ENCODE assay signal across 15 cellular contexts in the genomic region with DNA sequence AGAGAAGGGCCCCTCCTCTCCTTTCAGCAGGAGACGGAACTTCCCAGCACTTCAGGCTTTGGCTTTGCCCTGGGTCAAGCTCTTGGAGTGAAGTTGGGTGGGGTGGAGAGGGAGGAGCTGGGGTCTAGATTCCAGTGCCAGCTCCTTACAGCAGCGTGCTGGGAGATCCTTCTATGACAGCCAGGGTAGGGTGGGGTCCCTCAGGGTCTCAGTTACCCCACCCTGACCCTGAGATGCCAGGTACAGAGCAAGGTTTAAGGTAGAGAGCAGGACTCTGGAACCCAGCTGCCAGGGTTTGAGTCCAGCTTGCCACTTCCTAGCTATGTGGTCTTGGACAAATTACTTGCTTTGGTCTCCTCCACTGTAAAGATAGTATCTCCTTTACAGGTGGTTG.
DNase-seq lines count a peak whose midpoint lies in the region; ATAC-seq and TF ChIP-seq lines count a peak whose summit lies in the region.
"Had no signal": no experiment of that assay in that cellular context is flagged by ENCODE, and none has a peak within 500 bp of the region (broad histone marks: within the 10 kb centered on the region; RNA-seq: fewer than 3 reads in every experiment).

No MANE protein-coding gene starts in this region.

- intact Hi-C loops in left lung (cut with DNase I): no loop called here

- H3K27me3 ChIP-seq in H7 (ENCODE audit: control insufficient read depth, insufficient read depth, low read length) (no peaks in the 10 kb centered on the region), left lung (no peaks in the 10 kb centered on the region)
- H3K27me3 ChIP-seq: BLaER1 had no signal

- H3K27ac ChIP-seq in left lung: no peak overlapping the region
- H3K27ac ChIP-seq: BLaER1, GM23248, HL-60 had no signal

- H3K9me3 ChIP-seq in left lung: no peaks in the 10 kb centered on the region
- H3K9me3 ChIP-seq: BLaER1 had no signal

- no peak for TF ChIP-seq CTCF in left lung (IDR thresholded peaks at IDR 0.05)
- no peak for TF ChIP-seq CTCF in omental fat pad (IDR thresholded peaks at IDR 0.05)

- ATAC-seq in left lung (peak; percentile 21), omental fat pad (ENCODE audit: low FRiP score) (peak; percentile 31), GM18517 (IDR thresholded peaks at IDR 0.05; ENCODE audit: unreplicated experiment) (no peak)

- H3K4me1 ChIP-seq in left lung: no peaks in the 10 kb centered on the region
- H3K4me1 ChIP-seq: BLaER1 had no signal

- peaks cover 1% of the 10 kb centered on the region; the same call in 1 of the 2 replicates for H3K36me3 ChIP-seq in H7 (replicated peaks; ENCODE audit: control insufficient read depth, insufficient read depth, low read length)
- peaks cover 0 to 67% of the 10 kb centered on the region in 2 donors for H3K36me3 ChIP-seq in left lung
- H3K36me3 ChIP-seq: BLaER1 had no signal

- DNase-seq in activated CD8-positive, alpha-beta memory T cell treated with anti-CD3 and anti-CD28 coated beads, Interleukin-2, amount 50 U/mL, for 48 hours: peak; percentile 22
- no peak for DNase-seq in activated CD8-positive, alpha-beta memory T cell treated with anti-CD3 and anti-CD28 coated beads for 24 hours
- DNase-seq in H7: peak; percentile 21
- no peak for DNase-seq in left lung
- no peak for DNase-seq in omental fat pad (ENCODE audit: low spot score)
- DNase-seq in cerebellum (ENCODE audit: low spot score): no peak
- DNase-seq in activated naive CD4-positive, alpha-beta T cell treated with Interleukin-2 at 50 U/mL for 16 hours: no peak
- DNase-seq: AML-193; CD4-positive, CD25-positive, alpha-beta regulatory T cell; DMS53; GF-D8; GM23248 had no signal

- no peak overlapping the region for H3K4me3 ChIP-seq in H7 (ENCODE audit: insufficient read depth, low read depth, low read length)
- no peak overlapping the region for H3K4me3 ChIP-seq in left lung
- H3K4me3 ChIP-seq: BLaER1, GM23248 had no signal

Comparison
In these comparisons a context has a peak if more than half of its experiments do, and no peak if none do; other contexts are left out.
1. DNase-seq: peak in activated CD8-positive, alpha-beta memory T cell treated with anti-CD3 and anti-CD28 coated beads, Interleukin-2, amount 50 U/mL, for 48 hours (single experiment) and H7 (single experiment); none in activated CD8-positive, alpha-beta memory T cell treated with anti-CD3 and anti-CD28 coated beads for 24 hours (single experiment), left lung (0 of 2), omental fat pad (single experiment), cerebellum (single experiment) and activated naive CD4-positive, alpha-beta T cell treated with Interleukin-2 at 50 U/mL for 16 hours (single experiment).